8 cellular contexts compared by ENCODE assay signal in the genomic region with DNA sequence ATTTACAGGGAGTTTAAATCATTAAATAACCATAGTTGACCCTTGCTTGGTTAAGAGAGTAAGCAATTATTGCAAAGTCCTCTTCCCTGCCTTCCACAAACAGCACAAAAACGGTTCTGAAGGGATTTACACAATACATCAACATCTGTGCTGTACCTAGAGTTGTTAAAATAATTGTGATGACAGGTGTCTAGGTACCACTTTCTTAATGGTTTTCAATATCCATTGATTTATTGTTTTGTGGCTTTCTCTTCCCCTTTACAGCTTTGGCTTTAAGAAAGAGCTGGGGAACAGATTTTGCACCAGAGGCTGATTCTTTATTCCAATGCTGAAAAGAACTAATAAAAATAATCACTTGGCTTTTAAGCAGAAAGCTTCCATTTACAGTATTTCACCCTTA. TPM values are rescaled to one million over a fixed set of nuclear protein-coding genes. Genes with fewer than 3 reads are reported as not detected.
A peak's percentile ranks its signal among the peaks of the same experiment; 100 is the strongest.
DNase-seq lines count a peak whose midpoint lies in the region; ATAC-seq, FAIRE-seq and TF ChIP-seq lines count a peak whose summit lies in the region.

No MANE protein-coding gene starts in this region.

- in situ Hi-C loops in astrocyte of the spinal cord (cut with HindIII; ENCODE audit: low sequenced_read_pairs) = no loop called here

- DNase-seq in A673 (ENCODE audit: low spot score) (no peak), astrocyte of the spinal cord (ENCODE audit: low read depth, low spot score) (no peak), mesendoderm (no peak), H54 (ENCODE audit: insufficient read length, low spot score) (no peak), anterior cingulate cortex (lab: John Stamatoyannopoulos, UW) (no peak)

- H3K4me3 ChIP-seq in A673 (ENCODE audit: low read depth, low read length, poor library complexity, severe bottlenecking) (peak overlapping the region; percentile 86), HEK293 (ENCODE audit: low read depth, low read length) (peak overlapping the region; percentile 31), astrocyte of the spinal cord (ENCODE audit: low read depth, low read length) (peak overlapping the region; percentile 71), mesendoderm (ENCODE audit: low read length) (no peak overlapping the region)

- H3K79me2 ChIP-seq in mesendoderm (ENCODE audit: control insufficient read depth, insufficient read depth, low read length) = peaks cover 38% of the 10 kb centered on the region

- no peak overlapping the region for H4K8ac ChIP-seq in mesendoderm (ENCODE audit: low read depth, low read length)

- no CpG with 5 or more reads among the region's 1 CpG for WGBS in mesendoderm (ENCODE audit: extremely low coverage, insufficient coverage, low lambda C conversion rate)

- TF ChIP-seq POLR2A in H54 (IDR thresholded peaks at IDR 0.05; ENCODE audit: low read depth, low read length) = no peak

- H3K4me2 ChIP-seq in mesendoderm (ENCODE audit: low read length) = peak overlapping the region; percentile 47

- no peak overlapping the region for H3K23ac ChIP-seq in mesendoderm (ENCODE audit: low read length)

- no peak overlapping the region for H2BK15ac ChIP-seq in mesendoderm (replicated peaks; ENCODE audit: low read depth)

- H3K9ac ChIP-seq in mesendoderm (ENCODE audit: low read length) = peak overlapping the region; percentile 21

- TF ChIP-seq CTCF in A673 (conservative IDR thresholded peaks at IDR 0.05; ENCODE audit: low read depth, low read length) (no peak), HEK293 (tag by site-specific recombination; IDR thresholded peaks at IDR 0.05) (no peak), astrocyte of the spinal cord (IDR thresholded peaks at IDR 0.05; ENCODE audit: low read depth, low read length) (no peak)

- H2BK120ac ChIP-seq in mesendoderm (ENCODE audit: low read depth, low read length) = no peak overlapping the region

- TSS peak; percentile 62 for BruUV-seq in A673 (replicated peaks; lab: Mats Ljungman, UMichigan)

- H3K9me3 ChIP-seq in A673 (ENCODE audit: low read depth, low read length, poor library complexity, severe bottlenecking) (no peaks in the 10 kb centered on the region), HEK293 (ENCODE audit: control insufficient read depth, insufficient read depth, low read depth, low read length) (no peaks in the 10 kb centered on the region)

- CTCF ChIA-PET in A673 (lab: Charles Lee) = no interaction called here
- CTCF ChIA-PET in HEK293 (lab: Yijun Ruan, JAX) = interaction anchor here (0.7 to 1.3 kb wide), 9 partner anchors 110 to 1100 kb away, joined by 3 to 4 read pairs (median 3); no protein-coding TSS in a partner anchor

- H3K27me3 ChIP-seq in A673 (replicated peaks; ENCODE audit: insufficient read depth, low read depth, low read length, poor library complexity) (no peaks in the 10 kb centered on the region), mesendoderm (ENCODE audit: insufficient read depth, low read length, poor library complexity) (no peaks in the 10 kb centered on the region)

- H2BK5ac ChIP-seq in mesendoderm (ENCODE audit: low read length) = no peak overlapping the region

- H2AK5ac ChIP-seq in mesendoderm (ENCODE audit: low read length) = no peak overlapping the region

- peak overlapping the region; percentile 35 for H3K56ac ChIP-seq in mesendoderm (ENCODE audit: low read length)

- intact Hi-C loops in A673 (cut with micrococcal nuclease; ENCODE audit: unreplicated experiment) = loop anchor here (1.0 to 5.0 kb wide), 2 partner anchors 229 to 837 kb away; no protein-coding TSS in a partner anchor

- H4K5ac ChIP-seq in mesendoderm (ENCODE audit: low read length) = no peak overlapping the region

- no peak overlapping the region for H3K27ac ChIP-seq in A673 (ENCODE audit: low read depth, low read length, poor library complexity, severe bottlenecking)
- peak overlapping the region; percentile 44 for H3K27ac ChIP-seq in HEK293 (ENCODE audit: extremely low read depth, low read depth, low read length)
- no peak overlapping the region for H3K27ac ChIP-seq in mesendoderm (ENCODE audit: low read depth, low read length)

- H3K4ac ChIP-seq in mesendoderm (ENCODE audit: low read depth, low read length) = no peak overlapping the region

- H3K79me1 ChIP-seq in mesendoderm (ENCODE audit: low read length) = no peaks in the 10 kb centered on the region

- POLR2A ChIA-PET in A673 (lab: Charles Lee; ENCODE audit: low non-redundant PET) = interaction anchor here (0.6 to 0.9 kb wide), 6 partner anchors 226 to 1147 kb away, joined by 3 to 7 read pairs (median 4); no protein-coding TSS in a partner anchor
- POLR2A ChIA-PET in HEK293 (lab: Yijun Ruan, JAX) = interaction anchor here (0.6 to 8.8 kb wide), 108 partner anchors 9 to 1389 kb away, joined by 3 to 141 read pairs (median 5); a partner anchor contains a TSS

- ATAC-seq in HG03354 (IDR thresholded peaks at IDR 0.05; ENCODE audit: poor library complexity, severe bottlenecking, unreplicated experiment) = no peak
- no peak for ATAC-seq in GM21786 (IDR thresholded peaks at IDR 0.05; ENCODE audit: unreplicated experiment)

- H3K18ac ChIP-seq in mesendoderm (ENCODE audit: low read length) = no peak overlapping the region

- H3K36me3 ChIP-seq in A673 (ENCODE audit: insufficient read depth, low read length, poor library complexity, severe bottlenecking) (peaks cover 9% of the 10 kb centered on the region), HEK293 (ENCODE audit: control insufficient read depth in 2 of 2, insufficient read depth in 1 of 2, low read length in 2 of 2) (peaks cover 11 to 21% of the 10 kb centered on the region in 2 experiments), mesendoderm (ENCODE audit: control insufficient read depth, insufficient read depth, low read length) (no peaks in the 10 kb centered on the region)

- H3K4me1 ChIP-seq in A673 (ENCODE audit: insufficient read depth, low read length, poor library complexity, severe bottlenecking) (peaks cover 10% of the 10 kb centered on the region), HEK293 (ENCODE audit: control insufficient read depth, insufficient read depth, low read length) (peaks cover 11% of the 10 kb centered on the region), mesendoderm (ENCODE audit: control insufficient read depth, low read depth, low read length) (peaks cover 1% of the 10 kb centered on the region)

- no peak for FAIRE-seq in H54 (lab: Jason Lieb, UNC)

TF ChIP-seq in HEK293, 187 proteins besides CTCF, POLR2A, EP300 and RAD21:
- TF ChIP-seq FEZF1 (tag by site-specific recombination; IDR thresholded peaks at IDR 0.05) = peak; percentile 88
- no peak for TF ChIP-seq ZNF140 (tag by site-specific recombination; IDR thresholded peaks at IDR 0.05)

RNA-seq across cellular contexts. Expression of a gene that starts 0.6 kb away (rescaled TPM):
- total RNA-seq in A673 (2021) = 50.7 and 59.4 TPM in 2 replicates
- polyA plus RNA-seq in mesendoderm (2013, experiment 1 of 2) = 95.1 TPM
- polyA plus RNA-seq in mesendoderm (2013, experiment 2 of 2) = 98.8 TPM
